ENCODE assay signal across 11 cellular contexts in the genomic region with DNA sequence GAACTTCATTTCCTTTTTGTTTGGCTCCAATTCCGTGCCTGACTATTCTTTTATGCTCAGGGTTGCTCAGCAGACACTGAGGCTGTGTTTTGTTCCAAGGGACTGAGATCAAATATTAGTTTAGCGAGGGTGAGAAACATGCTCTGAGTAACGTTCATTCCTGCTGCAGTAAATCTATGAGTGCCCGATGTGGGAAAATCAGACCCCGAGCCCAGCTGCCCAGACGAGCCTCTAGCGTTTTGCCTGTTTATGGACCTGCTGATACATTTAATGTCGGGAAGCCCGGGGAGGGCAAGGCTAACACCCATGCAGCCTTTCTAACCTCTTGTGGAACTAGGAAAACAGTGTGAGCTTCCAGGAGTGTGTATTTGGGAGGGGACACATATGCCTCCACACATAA.
DNase-seq lines count a peak whose midpoint lies in the region; ATAC-seq and TF ChIP-seq lines count a peak whose summit lies in the region.
"Had no signal": no experiment of that assay in that cellular context is flagged by ENCODE, and none has a peak within 500 bp of the region (broad histone marks: within the 10 kb centered on the region; RNA-seq: fewer than 3 reads in every experiment).

No MANE protein-coding gene starts in this region.

- no peak for DNase-seq in heart right ventricle
- DNase-seq in left ventricle myocardium superior: no peak
- DNase-seq in naive thymus-derived CD4-positive, alpha-beta T cell: no peak
- DNase-seq in upper lobe of left lung: no peak
- DNase-seq in PC-9: no peak
- DNase-seq in RKO (ENCODE audit: low spot score): no peak
- DNase-seq: brain microvascular endothelial cell, small intestine had no signal

- TF ChIP-seq POLR2A in upper lobe of left lung (IDR thresholded peaks at IDR 0.05): no peak

- peak overlapping the region; percentile 76 for H3K27ac Mint-ChIP-seq in dendritic cell treated with granulocyte-macrophage colony-stimulating factor and Interleukin-4, amounts not matched to agents 40 ng/mL and 50 ng/mL, for 4 days
- peak overlapping the region in 1 of 9 donors; percentile 74 for H3K27ac Mint-ChIP-seq in naive thymus-derived CD4-positive, alpha-beta T cell

- H2AFZ ChIP-seq in PC-9: no peak overlapping the region

- H3K4me3 Mint-ChIP-seq in dendritic cell treated with granulocyte-macrophage colony-stimulating factor and Interleukin-4, amounts not matched to agents 40 ng/mL and 50 ng/mL, for 4 days: peak overlapping the region; percentile 59
- H3K4me3 Mint-ChIP-seq in naive thymus-derived CD4-positive, alpha-beta T cell: peak overlapping the region in 9 of 10 donors; percentile 34 to 77 (median 63)

- POLR2A ChIA-PET in naive thymus-derived CD4-positive, alpha-beta T cell (lab: Charles Lee): no interaction called here
- POLR2A ChIA-PET in PC-9 (lab: Charles Lee; ENCODE audit: unreplicated experiment): no interaction called here

- no peaks in the 10 kb centered on the region for H3K9me2 ChIP-seq in PC-9 (ENCODE audit: insufficient read depth)

- no TSS peak for BruUV-seq in PC-9 (replicated peaks; lab: Mats Ljungman, UMichigan)

- no peak overlapping the region for H3K4me2 ChIP-seq in PC-9

- ATAC-seq in heart right ventricle (peak in 1 of 8 donors; percentile 13), left ventricle myocardium superior (no peak), upper lobe of left lung (ENCODE audit: low FRiP score in 2 of 2) (no peak), HG02973 (IDR thresholded peaks at IDR 0.05; ENCODE audit: unreplicated experiment) (no peak)
- no peak for ATAC-seq in naive thymus-derived CD4-positive, alpha-beta T cell

- TF ChIP-seq CTCF in heart right ventricle (IDR thresholded peaks at IDR 0.05) (no peak), upper lobe of left lung (IDR thresholded peaks at IDR 0.05) (no peak), PC-9 (conservative IDR thresholded peaks at IDR 0.05) (no peak)

- H3K27me3 ChIP-seq in heart right ventricle: no peaks in the 10 kb centered on the region
- H3K27me3 ChIP-seq in naive thymus-derived CD4-positive, alpha-beta T cell (ENCODE audit: control insufficient read depth in 2 of 2, insufficient read depth in 2 of 2, low read length in 2 of 2): no peaks in the 10 kb centered on the region
- H3K27me3 ChIP-seq in upper lobe of left lung: no peaks in the 10 kb centered on the region
- H3K27me3 ChIP-seq in PC-9 (ENCODE audit: insufficient read depth, low read depth): no peaks in the 10 kb centered on the region
- H3K27me3 ChIP-seq: brain microvascular endothelial cell had no signal

- H3F3A ChIP-seq in PC-9 (ENCODE audit: insufficient read depth, low read depth): peaks cover 32% of the 10 kb centered on the region

- no peaks in the 10 kb centered on the region for H3K79me2 ChIP-seq in PC-9 (ENCODE audit: low read depth)

- H3K36me3 ChIP-seq in heart right ventricle (no peaks in the 10 kb centered on the region), upper lobe of left lung (no peaks in the 10 kb centered on the region), PC-9 (ENCODE audit: low read depth) (no peaks in the 10 kb centered on the region)
- H3K36me3 ChIP-seq in naive thymus-derived CD4-positive, alpha-beta T cell (ENCODE audit: control insufficient read depth in 2 of 3, insufficient read depth in 3 of 3, low read length in 3 of 3): no peaks in the 10 kb centered on the region
- H3K36me3 ChIP-seq: brain microvascular endothelial cell had no signal

- peaks cover 26% of the 10 kb centered on the region for H3K4me1 Mint-ChIP-seq in dendritic cell treated with granulocyte-macrophage colony-stimulating factor and Interleukin-4, amounts not matched to agents 40 ng/mL and 50 ng/mL, for 4 days (ENCODE audit: low read depth)
- H3K4me1 Mint-ChIP-seq in naive thymus-derived CD4-positive, alpha-beta T cell: peaks cover 0 to 10% (median 6%) of the 10 kb centered on the region in 7 donors

- no peaks in the 10 kb centered on the region for H3K36me3 Mint-ChIP-seq in dendritic cell treated with granulocyte-macrophage colony-stimulating factor and Interleukin-4, amounts not matched to agents 40 ng/mL and 50 ng/mL, for 4 days (ENCODE audit: low read depth)
- H3K36me3 Mint-ChIP-seq in naive thymus-derived CD4-positive, alpha-beta T cell: peaks cover 0 to 4% (median 0%) of the 10 kb centered on the region in 5 donors

- WGBS in heart right ventricle, 2 donors: 76 to 79% methylated on average over 9 of the region's 9 CpGs
- WGBS in upper lobe of left lung, 2 donors: 50 to 52% methylated on average over 9 of the region's 9 CpGs

- CTCF ChIA-PET in naive thymus-derived CD4-positive, alpha-beta T cell (lab: Charles Lee): no interaction called here
- CTCF ChIA-PET in PC-9 (lab: Charles Lee): no interaction called here

- peak overlapping the region in 6 of 10 donors; percentile 14 to 75 (median 54) for H3K27ac ChIP-seq in heart right ventricle
- no peak overlapping the region for H3K27ac ChIP-seq in naive thymus-derived CD4-positive, alpha-beta T cell (ENCODE audit: low read depth, low read length)
- peak overlapping the region; percentile 7 to 81 (median 58) for H3K27ac ChIP-seq in upper lobe of left lung
- no peak overlapping the region for H3K27ac ChIP-seq in PC-9
- H3K27ac ChIP-seq: brain microvascular endothelial cell, SK-N-MC had no signal

- H3K4me3 ChIP-seq in heart right ventricle (peak overlapping the region in 5 of 10 donors; percentile 36 to 50 (median 44)), upper lobe of left lung (peak overlapping the region in 2 of 4 donors; percentile 26 to 44), PC-9 (no peak overlapping the region)
- no peak overlapping the region for H3K4me3 ChIP-seq in naive thymus-derived CD4-positive, alpha-beta T cell (ENCODE audit: low read length)
- H3K4me3 ChIP-seq: SK-N-MC had no signal

- TF ChIP-seq EP300 in upper lobe of left lung (IDR thresholded peaks at IDR 0.05): no peak

- peaks cover 2% of the 10 kb centered on the region for H3K27me3 Mint-ChIP-seq in dendritic cell treated with granulocyte-macrophage colony-stimulating factor and Interleukin-4, amounts not matched to agents 40 ng/mL and 50 ng/mL, for 4 days
- peaks cover 23 to 45% (median 25%) of the 10 kb centered on the region in 5 donors for H3K27me3 Mint-ChIP-seq in naive thymus-derived CD4-positive, alpha-beta T cell

- H3K9me3 ChIP-seq in heart right ventricle (no peaks in the 10 kb centered on the region), upper lobe of left lung (no peaks in the 10 kb centered on the region), PC-9 (ENCODE audit: insufficient read depth, low read depth) (no peaks in the 10 kb centered on the region)
- H3K9me3 ChIP-seq in naive thymus-derived CD4-positive, alpha-beta T cell (ENCODE audit: control insufficient read depth in 2 of 3, low read length in 3 of 3): no peaks in the 10 kb centered on the region

- H3K4me1 ChIP-seq in heart right ventricle (peaks cover 0 to 21% (median 13%) of the 10 kb centered on the region in 9 donors), upper lobe of left lung (peaks cover 11 to 29% (median 20%) of the 10 kb centered on the region in 4 donors), PC-9 (replicated peaks; ENCODE audit: insufficient read depth) (peaks cover 31% of the 10 kb centered on the region)
- H3K4me1 ChIP-seq in naive thymus-derived CD4-positive, alpha-beta T cell (ENCODE audit: control insufficient read depth in 2 of 2, insufficient read depth in 2 of 2, low read length in 2 of 2): no peaks in the 10 kb centered on the region

- H4K20me1 ChIP-seq in PC-9 (ENCODE audit: insufficient read depth): no peaks in the 10 kb centered on the region

- H3K9me3 Mint-ChIP-seq in dendritic cell treated with granulocyte-macrophage colony-stimulating factor and Interleukin-4, amounts not matched to agents 40 ng/mL and 50 ng/mL, for 4 days: no peaks in the 10 kb centered on the region
- peaks cover 0 to 2% (median 0%) of the 10 kb centered on the region in 11 donors for H3K9me3 Mint-ChIP-seq in naive thymus-derived CD4-positive, alpha-beta T cell

- intact Hi-C loops in heart right ventricle (cut with DNase I) (loop anchor here in 3 of 10 donors (5.0 to 10.0 kb wide), 3 partner anchors 412 to 484 kb away; no protein-coding TSS in a partner anchor), left ventricle myocardium superior (cut with micrococcal nuclease) (no loop called here), PC-9 (cut with micrococcal nuclease; ENCODE audit: unreplicated experiment) (no loop called here)
- intact Hi-C loops in dendritic cell treated with granulocyte-macrophage colony-stimulating factor and Interleukin-4, amounts not matched to agents 40 ng/mL and 50 ng/mL, for 4 days (cut with micrococcal nuclease): no loop called here
- intact Hi-C loops in naive thymus-derived CD4-positive, alpha-beta T cell (cut with micrococcal nuclease): no loop called here

Comparison
In these comparisons a context has a peak if more than half of its experiments do, and no peak if none do; other contexts are left out.
1. H3K27ac ChIP-seq: peak in heart right ventricle (6 of 10) and upper lobe of left lung (4 of 4); none in naive thymus-derived CD4-positive, alpha-beta T cell (single experiment) and PC-9 (single experiment).